Comparison of ENCODE assay signal across 8 cellular contexts in genomic region chr22:41382098-41382578, GRCh38. TPM values are rescaled to one million over a fixed set of nuclear protein-coding genes. Genes with fewer than 3 reads are reported as not detected.
A peak's percentile ranks its signal among the peaks of the same experiment; 100 is the strongest.
DNase-seq lines count a peak whose midpoint lies in the region; ATAC-seq and TF ChIP-seq lines count a peak whose summit lies in the region.

No MANE protein-coding gene starts in this region.

- peak; percentile 26 for ATAC-seq in GM21360 (IDR thresholded peaks at IDR 0.05; ENCODE audit: unreplicated experiment)
- peak; percentile 54 for ATAC-seq in left colon
- ATAC-seq in GM18873 (IDR thresholded peaks at IDR 0.05; ENCODE audit: low FRiP score, unreplicated experiment) = no peak

- H3K4me3 ChIP-seq in HUES6 (ENCODE audit: low read depth, low read length) = peak overlapping the region; percentile 87

- peak overlapping the region; percentile 45 for H3K9ac ChIP-seq in HUES6 (ENCODE audit: low read length)

- no peaks in the 10 kb centered on the region for H3K36me3 Mint-ChIP-seq in chondrocyte (ENCODE audit: low read depth)

- intact Hi-C loops in left colon (cut with DNase I, micrococcal nuclease) = no loop called here

- 0 out of 2 replicates have a peak, but pooled peaks cover under 1% of the 10 kb centered on the region for H3K36me3 ChIP-seq in HUES6 (ENCODE audit: control insufficient read depth, insufficient read depth, low read length)

- H3K27ac Mint-ChIP-seq in chondrocyte (ENCODE audit: unreplicated experiment) = no peak overlapping the region

- peak overlapping the region; percentile 99 for H3K27ac ChIP-seq in HUES6 (ENCODE audit: low read depth, low read length)

- H3K9me3 ChIP-seq in HUES6 (ENCODE audit: control insufficient read depth, insufficient read depth, low read depth, low read length) = no peaks in the 10 kb centered on the region

- H3K4me1 Mint-ChIP-seq in chondrocyte (ENCODE audit: low read depth) = peaks cover 17% of the 10 kb centered on the region

- H3K9me3 Mint-ChIP-seq in chondrocyte (ENCODE audit: low read depth) = no peaks in the 10 kb centered on the region

- DNase-seq in COR-L47 (lab: John Stamatoyannopoulos, UW) (peak; percentile 54), chondrocyte (ENCODE audit: low spot score) (no peak), left colon (peak; percentile 77 to 78)
- peak; percentile 38 to 39 for DNase-seq in activated CD4-positive, alpha-beta T cell treated with anti-CD3 and anti-CD28 coated beads for 24 hours (ENCODE audit: low read depth in 2 of 2)
- peak; percentile 61 to 64 for DNase-seq in stimulated activated CD4-positive, alpha-beta T cell treated with anti-CD3 and anti-CD28 coated beads, Interleukin-2, amount 100 ng/mL, for 24 hours

- peak overlapping the region; percentile 86 for H3K4me3 Mint-ChIP-seq in chondrocyte (ENCODE audit: unreplicated experiment)

- no peaks in the 10 kb centered on the region for H3K27me3 Mint-ChIP-seq in chondrocyte (ENCODE audit: low read depth)

- H3K27me3 ChIP-seq in HUES6 (ENCODE audit: control insufficient read depth, insufficient read depth, low read length) = no peaks in the 10 kb centered on the region; the same call in 1 of the 2 replicates

- TF ChIP-seq CTCF in chondrocyte (IDR thresholded peaks at IDR 0.05) = no peak

- H3K4me1 ChIP-seq in HUES6 (ENCODE audit: control insufficient read depth, insufficient read depth, low read length) = peaks cover 23% of the 10 kb centered on the region

RNA-seq across cellular contexts. Expression of gene TEF, which starts 0.4 kb away (rescaled TPM):
- total RNA-seq in chondrocyte = 3.2 to 5.9 TPM (median 3.6 TPM) in 3 replicates
- 10 to 100 TPM; 19.6 to 30.9 TPM for total RNA-seq in left colon
